In genomic region chr16:70332728-70333127, GRCh38 we compare ENCODE assay signal across 1 cellular context.
A peak's percentile ranks its signal among the peaks of the same experiment; 100 is the strongest.
TF ChIP-seq lines count a peak whose summit lies in the region.
"Not testable (repeated sequence)": the region's sequence is repeated elsewhere in the genome, so short reads cannot be mapped to it uniquely, and the experiment has no call there.

No MANE protein-coding gene starts in this region.

TF ChIP-seq in K562, 482 proteins besides CTCF, POLR2A, EP300 and RAD21:
- TF ChIP-seq MAFF (IDR thresholded peaks at IDR 0.05; ENCODE audit: low read length) (peak; percentile 93), ETV1 (tag; conservative IDR thresholded peaks at IDR 0.05; ENCODE audit: low read depth) (peak; percentile 58; the same call in 1 of the 2 replicates), RAD51 (IDR thresholded peaks at IDR 0.05; ENCODE audit: borderline replicate concordance, low read depth) (peak; percentile 42; the same call in 1 of the 2 replicates), C11orf30 (IDR thresholded peaks at IDR 0.05; ENCODE audit: low read depth) (peak; percentile 96), NFE2L1 (tag; IDR thresholded peaks at IDR 0.05; ENCODE audit: borderline replicate concordance, low read depth) (peak; percentile 97), MAFG (tag; conservative IDR thresholded peaks at IDR 0.05) (peak; percentile 99), EHMT2 (IDR thresholded peaks at IDR 0.05) (peak; percentile 57; the same call in 1 of the 2 replicates), ARID1B (IDR thresholded peaks at IDR 0.05) (peak; percentile 35; the same call in 1 of the 2 replicates), ATF3 (IDR thresholded peaks at IDR 0.05) (peak; percentile 40), SMARCE1 (IDR thresholded peaks at IDR 0.05) (0 out of 2 replicates have a peak, but pooled peaks have one; percentile 40), KDM1A (IDR thresholded peaks at IDR 0.05) (peak in 1 of 2 experiments; percentile 32; a peak in 1 of 4 replicates), SMARCA4 (IDR thresholded peaks at IDR 0.05) (peak; percentile 43; the same call in 1 of the 2 replicates), USF1 (CRISPR knock-in tag; IDR thresholded peaks at IDR 0.05) (peak; percentile 61), BACH1 (tag; IDR thresholded peaks at IDR 0.05) (peak; percentile 88), JUND (IDR thresholded peaks at IDR 0.05; ENCODE audit: borderline replicate concordance, low read depth, low read length) (peak; percentile 27; the same call in 1 of the 2 replicates), NFE2 (IDR thresholded peaks at IDR 0.05; ENCODE audit: low read depth) (peak; percentile 95), MAFK (IDR thresholded peaks at IDR 0.05; ENCODE audit: low read length) (peak; percentile 92), PKNOX1 (IDR thresholded peaks at IDR 0.05) (peak; percentile 37; the same call in 1 of the 2 replicates), ZNF316 (IDR thresholded peaks at IDR 0.05) (peak; percentile 99), TAL1 (IDR thresholded peaks at IDR 0.05) (0 out of 2 replicates have a peak, but pooled peaks have one; percentile 4), DPF2 (IDR thresholded peaks at IDR 0.05) (peak; percentile 47; the same call in 1 of the 2 replicates), TRIM24 (IDR thresholded peaks at IDR 0.05) (peak in 1 of 2 experiments; percentile 28; a peak in 1 of 4 replicates)
- not testable (repeated sequence) for TF ChIP-seq ATF3 (CRISPR knock-in tag; conservative IDR thresholded peaks at IDR 0.05); JUND (tag; IDR thresholded peaks at IDR 0.05; ENCODE audit: borderline replicate concordance, low read depth, low read length)
